ENCODE assay signal across 18 cellular contexts in genomic region chr7:17672774-17673173, GRCh38.
DNase-seq lines count a peak whose midpoint lies in the region; TF ChIP-seq lines count a peak whose summit lies in the region.
"Had no signal": no experiment of that assay in that cellular context is flagged by ENCODE, and none has a peak within 500 bp of the region (broad histone marks: within the 10 kb centered on the region; RNA-seq: fewer than 3 reads in every experiment).

No MANE protein-coding gene starts in this region.

- dilution Hi-C loops in mammary epithelial cell (cut with HindIII; ENCODE audit: low sequenced_read_pairs) = no loop called here

- H3K9ac ChIP-seq in mammary epithelial cell (ENCODE audit: insufficient read depth, low read length) = no peak overlapping the region
- H3K9ac ChIP-seq: BLaER1 had no signal

- H3K9me3 ChIP-seq in mammary epithelial cell (replicated peaks; ENCODE audit: insufficient read depth, low read length) = no peaks in the 10 kb centered on the region
- H3K9me3 ChIP-seq: A549, BLaER1 had no signal

- POLR2A ChIA-PET in MCF 10A (lab: Yijun Ruan, JAX) = interaction anchor here (0.6 to 2.2 kb wide), 9 partner anchors 8 to 823 kb away, joined by 3 to 18 read pairs (median 3); partner anchors contain the start of gene HDAC9

- H3K4me2 ChIP-seq in mammary epithelial cell (ENCODE audit: insufficient read depth, low read depth, low read length) = no peak overlapping the region
- H3K4me2 ChIP-seq: A549, BLaER1 had no signal

- no peaks in the 10 kb centered on the region for H3K79me2 ChIP-seq in mammary epithelial cell (ENCODE audit: insufficient read depth, low read length)

- BruUV-seq in mammary epithelial cell (replicated peaks; lab: Mats Ljungman, UMichigan) = no TSS peak
- BruUV-seq in MCF 10A (replicated peaks; lab: Mats Ljungman, UMichigan) = no TSS peak

- H3K4me1 Mint-ChIP-seq in MCF 10A (ENCODE audit: insufficient read depth, unreplicated experiment) = peaks cover 43% of the 10 kb centered on the region
- H3K4me1 Mint-ChIP-seq: CD4-positive, alpha-beta memory T cell had no signal

- H4K20me1 ChIP-seq in mammary epithelial cell (ENCODE audit: insufficient read depth, low read length) = no peaks in the 10 kb centered on the region
- H4K20me1 ChIP-seq: BLaER1 had no signal

- TF ChIP-seq CTCF in mammary epithelial cell (conservative IDR thresholded peaks at IDR 0.05 in 1 of 2, IDR thresholded peaks at IDR 0.05 in 1 of 2; ENCODE audit: extremely low read depth in 1 of 2, insufficient read depth in 1 of 2, low read depth in 1 of 2, low read length in 2 of 2) (no peak), MCF 10A (IDR thresholded peaks at IDR 0.05; ENCODE audit: unreplicated experiment) (no peak)

- 94% methylated on average over 4 of the region's 4 CpGs for WGBS in mammary epithelial cell (ENCODE audit: low coverage, missing lambda C conversion rate)

- CTCF ChIA-PET in mammary epithelial cell (lab: Charles Lee; ENCODE audit: low non-redundant PET) (no interaction called here), MCF 10A (lab: Yijun Ruan, JAX) (interaction anchor here (0.5 to 2.4 kb wide), 11 partner anchors 8 to 896 kb away, joined by 3 to 9 read pairs (median 3); no protein-coding TSS in a partner anchor)

- H3K4me3 Mint-ChIP-seq in MCF 10A (ENCODE audit: unreplicated experiment) = no peak overlapping the region
- H3K4me3 Mint-ChIP-seq: CD14-positive monocyte; CD4-positive, alpha-beta memory T cell had no signal

- H3K27me3 ChIP-seq in mammary epithelial cell (ENCODE audit: insufficient read depth, low read length) = no peaks in the 10 kb centered on the region
- H3K27me3 ChIP-seq: BLaER1 had no signal

- in situ Hi-C loops in mammary epithelial cell (cut with MboI; ENCODE audit: low sequenced_read_pairs in 2 of 2) = loop anchor here in 1 of 2 donors (25.0 kb wide), 1 partner anchor 685 kb away; no protein-coding TSS in a partner anchor

- H3K27ac ChIP-seq in mammary epithelial cell (ENCODE audit: insufficient read depth, low read depth, low read length) (no peak overlapping the region), epithelial cell of prostate (peak overlapping the region; percentile 96), substantia nigra (ENCODE audit: low read depth, low read length, poor library complexity, severe bottlenecking) (no peak overlapping the region)
- H3K27ac ChIP-seq: 22Rv1, A549, BLaER1, HL-60 had no signal

- intact Hi-C loops in mammary epithelial cell (cut with micrococcal nuclease) = no loop called here
- intact Hi-C loops in MCF 10A (cut with micrococcal nuclease) = no loop called here

- no peak overlapping the region for H3K27ac Mint-ChIP-seq in MCF 10A (ENCODE audit: low read depth, unreplicated experiment)
- H3K27ac Mint-ChIP-seq: CD14-positive monocyte; CD4-positive, alpha-beta memory T cell had no signal

- H3K36me3 Mint-ChIP-seq in MCF 10A (ENCODE audit: insufficient read depth, unreplicated experiment) = no peaks in the 10 kb centered on the region
- H3K36me3 Mint-ChIP-seq: CD14-positive monocyte; CD4-positive, alpha-beta memory T cell had no signal

- no peak overlapping the region for H3K4me3 ChIP-seq in mammary epithelial cell (replicated peaks in 1 of 3; ENCODE audit: insufficient read depth in 1 of 3, low read depth in 2 of 3, low read length in 3 of 3)
- H3K4me3 ChIP-seq: A549, BLaER1, GM12878 had no signal

- DNase-seq in mammary epithelial cell (peak; percentile 53), MCF 10A (ENCODE audit: unreplicated experiment) (no peak), epithelial cell of prostate (ENCODE audit: low read depth, low spot score) (no peak), mucosa of gallbladder (ENCODE audit: low spot score) (peak; percentile 15), kidney tubule cell (ENCODE audit: low spot score) (no peak), hippocampal formation (lab: John Stamatoyannopoulos, UW) (no peak), substantia nigra (lab: John Stamatoyannopoulos, UW) (no peak), retina (no peak)
- DNase-seq: CD4-positive, alpha-beta memory T cell; DMS79 treated with DMSO at 0.1 percent for 48 hours; GF-D8; HCEC 1CT had no signal

- no peaks in the 10 kb centered on the region for H3K9me3 Mint-ChIP-seq in MCF 10A (ENCODE audit: unreplicated experiment)
- H3K9me3 Mint-ChIP-seq: CD14-positive monocyte; CD4-positive, alpha-beta memory T cell had no signal

- H3K27me3 Mint-ChIP-seq in MCF 10A (ENCODE audit: insufficient read depth, unreplicated experiment) = no peaks in the 10 kb centered on the region

- H3K36me3 ChIP-seq in mammary epithelial cell (ENCODE audit: insufficient read depth, low read length) = no peaks in the 10 kb centered on the region
- H3K36me3 ChIP-seq: BLaER1 had no signal

- peaks cover 38% of the 10 kb centered on the region for H3K4me1 ChIP-seq in mammary epithelial cell (ENCODE audit: insufficient read depth, low read length)
- H3K4me1 ChIP-seq: BLaER1 had no signal

- H2AFZ ChIP-seq in mammary epithelial cell (ENCODE audit: low read depth, low read length) = no peak overlapping the region

Comparison
In these comparisons a context has a peak if more than half of its experiments do, and no peak if none do; other contexts are left out.
1. DNase-seq: peak in mammary epithelial cell (single experiment) and mucosa of gallbladder (single experiment); none in MCF 10A (single experiment), epithelial cell of prostate (single experiment), kidney tubule cell (single experiment), hippocampal formation (0 of 2), substantia nigra (0 of 49) and retina (single experiment).